In the genomic region with DNA sequence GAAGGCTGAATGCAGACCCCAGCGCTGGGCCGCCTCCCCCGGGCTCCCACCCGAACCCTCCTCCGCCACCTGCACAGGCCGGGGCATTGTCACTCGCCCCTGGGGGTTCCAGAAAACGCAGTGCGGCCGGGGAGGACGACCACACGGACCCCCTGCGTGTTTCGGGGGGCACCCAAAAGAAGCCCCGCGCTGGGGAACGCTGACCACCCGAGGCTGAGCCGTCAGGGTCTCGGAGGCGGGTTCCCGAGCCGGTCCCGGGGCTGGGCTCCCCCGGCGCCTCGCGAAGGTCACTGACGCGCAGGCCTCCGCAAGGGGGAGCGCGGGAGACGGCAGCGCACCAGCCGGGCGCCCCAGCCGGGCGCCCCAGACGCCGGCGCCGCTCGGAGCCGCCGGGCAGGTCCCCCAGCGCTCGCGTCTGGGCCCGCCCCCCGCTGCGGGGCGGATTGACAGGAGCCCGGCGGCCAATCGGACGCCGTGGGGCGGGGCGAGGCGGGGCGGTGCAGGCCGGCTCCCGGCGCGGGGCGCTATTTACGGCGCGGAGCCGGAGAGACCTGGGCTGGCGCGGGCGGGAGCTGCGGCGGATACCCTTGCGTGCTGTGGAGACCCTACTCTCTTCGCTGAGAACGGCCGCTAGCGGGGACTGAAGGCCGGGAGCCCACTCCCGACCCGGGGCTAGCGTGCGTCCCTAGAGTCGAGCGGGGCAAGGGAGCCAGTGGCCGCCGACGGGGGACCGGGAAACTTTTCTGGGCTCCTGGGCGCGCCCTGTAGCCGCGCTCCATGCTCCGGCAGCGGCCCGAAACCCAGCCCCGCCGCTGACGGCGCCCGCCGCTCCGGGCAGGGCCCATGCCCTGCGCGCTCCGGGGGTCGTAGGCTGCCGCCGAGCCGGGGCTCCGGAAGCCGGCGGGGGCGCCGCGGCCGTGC, we compare ENCODE assay signal across 8 cellular contexts. TPM values are rescaled to one million over a fixed set of nuclear protein-coding genes. Genes with fewer than 3 reads are reported as not detected.
DNase-seq lines count a peak whose midpoint lies in the region; TF ChIP-seq lines count a peak whose summit lies in the region.

A gene with protein sequence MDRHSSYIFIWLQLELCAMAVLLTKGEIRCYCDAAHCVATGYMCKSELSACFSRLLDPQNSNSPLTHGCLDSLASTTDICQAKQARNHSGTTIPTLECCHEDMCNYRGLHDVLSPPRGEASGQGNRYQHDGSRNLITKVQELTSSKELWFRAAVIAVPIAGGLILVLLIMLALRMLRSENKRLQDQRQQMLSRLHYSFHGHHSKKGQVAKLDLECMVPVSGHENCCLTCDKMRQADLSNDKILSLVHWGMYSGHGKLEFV (plus strand): TSS at position 554 of the 921 bp plus-strand sequence. CDS start 377 bp downstream, outside the sequence.

- peaks cover 2% of the 10 kb centered on the region for H3K9me3 ChIP-seq in SJSA1 (replicated peaks)

- H3K4me1 ChIP-seq in SJSA1 (replicated peaks): peaks cover 22% of the 10 kb centered on the region

- in situ Hi-C loops in G401 (cut with HindIII; ENCODE audit: low sequenced_read_pairs): loop anchor here (25.0 kb wide), 1 partner anchor 460 kb away; no protein-coding TSS in a partner anchor

- H3K27me3 ChIP-seq in SJSA1 (replicated peaks): no peaks in the 10 kb centered on the region

- peaks cover 46% of the 10 kb centered on the region for H3K36me3 ChIP-seq in SJSA1

- H3K27ac ChIP-seq in SJSA1 (peak within 1 kb of the TSS; percentile 72), substantia nigra (ENCODE audit: low read depth, low read length, poor library complexity, severe bottlenecking) (peak within 1 kb of the TSS; percentile 73)

- TF ChIP-seq CTCF in LNCAP (IDR thresholded peaks at IDR 0.05): peak; percentile 72

- peak; percentile 63 for DNase-seq in G401 (ENCODE audit: low spot score)
- DNase-seq in GOT3 (lab: John Stamatoyannopoulos, UW): peak; percentile 80
- peak; percentile 89 to 94 for DNase-seq in SJSA1 (ENCODE audit: low read depth in 1 of 2, low spot score in 2 of 2)
- peak; percentile 90 for DNase-seq in activated naive CD4-positive, alpha-beta T cell treated with Interleukin-2 at 50 U/mL for 16 hours
- DNase-seq in germinal center (ENCODE audit: low spot score): peak; percentile 89
- DNase-seq in nucleus accumbens (lab: John Stamatoyannopoulos, UW): peak; percentile 28 to 96 (median 86)
- peak; percentile 67 to 96 (median 89) for DNase-seq in substantia nigra (lab: John Stamatoyannopoulos, UW)

- peak within 1 kb of the TSS; percentile 97 for H3K4me3 ChIP-seq in SJSA1

RNA-seq across cellular contexts. Expression of the gene that starts here (rescaled TPM):
- 230 and 279 TPM in 2 replicates for total RNA-seq in G401 (2014; rRNA removed; shearing (Covaris generic))
- total RNA-seq in SJSA1 (2014; rRNA removed; shearing (Covaris generic)): 61.0 and 76.9 TPM in 2 replicates

Comparison
In these comparisons a context has a peak if more than half of its experiments do, and no peak if none do; other contexts are left out.
1. Peak in every context shown above with its lines: DNase-seq, H3K4me3 ChIP-seq and H3K27ac ChIP-seq.